Comparison of ENCODE assay signal across 35 cellular contexts in genomic region chr7:112308974-112309373, GRCh38.
"Had no signal": no experiment of that assay in that cellular context is flagged by ENCODE, and none has a peak within 500 bp of the region (broad histone marks: within the 10 kb centered on the region; RNA-seq: fewer than 3 reads in every experiment).

No MANE protein-coding gene starts in this region.

- H3K36me3 ChIP-seq: MG63 had no signal

- H3K4me3 ChIP-seq: MG63 had no signal

- H3K9me3 ChIP-seq: MG63 had no signal

- DNase-seq: Kasumi-1, MG63, MM.1S, MV-4-11, NCI-H1048, NCI-H1092, NCI-H1092 treated with DMSO at 0.1 percent for 48 hours, NCI-H1105, NCI-H1105 treated with DMSO at 0.1 percent for 48 hours, NCI-H1417, NCI-H1417 treated with DMSO at 0.1 percent for 48 hours, NCI-H1436, NCI-H1436 treated with DMSO at 0.1 percent for 48 hours, NCI-H146, NCI-H1694, NCI-H1694 treated with DMSO at 0.1 percent for 48 hours, NCI-H187, NCI-H187 treated with DMSO at 0.1 percent for 48 hours, NCI-H1930, NCI-H2029, NCI-H2029 treated with DMSO at 0.1 percent for 48 hours, NCI-H2081, NCI-H2081 treated with DMSO at 0.1 percent for 48 hours, NCI-H2107, NCI-H2171, NCI-H2171 treated with DMSO at 0.1 percent for 48 hours, NCI-H2227 treated with DMSO at 0.1 percent for 48 hours, NCI-H226, NCI-H345, NCI-H446, NCI-H446 treated with DMSO at 0.1 percent for 48 hours, NCI-H510A, NCI-H510A treated with DMSO at 0.1 percent for 48 hours, NCI-H524, NCI-H524 treated with DMSO at 0.1 percent for 48 hours had no signal

- H3K27me3 ChIP-seq: MG63 had no signal
